ENCODE assay signal across 14 cellular contexts in genomic region chr3:48855681-48856447, GRCh38. TPM values are rescaled to one million over a fixed set of nuclear protein-coding genes. Genes with fewer than 3 reads are reported as not detected.
A peak's percentile ranks its signal among the peaks of the same experiment; 100 is the strongest.
DNase-seq lines count a peak whose midpoint lies in the region; ATAC-seq lines count a peak whose summit lies in the region.
"Had no signal": no experiment of that assay in that cellular context is flagged by ENCODE, and none has a peak within 500 bp of the region (broad histone marks: within the 10 kb centered on the region; RNA-seq: fewer than 3 reads in every experiment).

No MANE protein-coding gene starts in this region.

- intact Hi-C loops in dendritic cell treated with granulocyte-macrophage colony-stimulating factor and Interleukin-4, amounts not matched to agents 40 ng/mL and 50 ng/mL, for 4 days (cut with micrococcal nuclease), result no loop called here

- H4K91ac ChIP-seq in neuronal stem cell (ENCODE audit: low read depth, low read length, poor library complexity), result no peak overlapping the region

- no peak overlapping the region for H3K14ac ChIP-seq in neuronal stem cell (ENCODE audit: low read length)

- no peak overlapping the region for H2BK5ac ChIP-seq in neuronal stem cell (ENCODE audit: low read length)

- H3K4me3 Mint-ChIP-seq in dendritic cell treated with granulocyte-macrophage colony-stimulating factor and Interleukin-4, amounts not matched to agents 40 ng/mL and 50 ng/mL, for 4 days, result no peak overlapping the region
- H3K4me3 Mint-ChIP-seq in stimulated activated naive CD8-positive, alpha-beta T cell treated with anti-CD3 and anti-CD28 coated beads, Interleukin-15, amount 100 ng/mL, for 72 hours, result no peak overlapping the region

- no peak overlapping the region for H3K18ac ChIP-seq in neuronal stem cell (ENCODE audit: low read length)

- H2BK120ac ChIP-seq in neuronal stem cell (ENCODE audit: low read depth, low read length), result no peak overlapping the region

- H3K4ac ChIP-seq in neuronal stem cell (ENCODE audit: low read length), result no peak overlapping the region

- H3K9ac ChIP-seq in neuronal stem cell (ENCODE audit: low read depth, low read length, poor library complexity), result no peak overlapping the region

- peak overlapping the region; percentile 74 for H2AFZ ChIP-seq in neuronal stem cell (ENCODE audit: low read length)

- peaks cover 25% of the 10 kb centered on the region for H3K4me1 Mint-ChIP-seq in dendritic cell treated with granulocyte-macrophage colony-stimulating factor and Interleukin-4, amounts not matched to agents 40 ng/mL and 50 ng/mL, for 4 days (ENCODE audit: low read depth)
- no peaks in the 10 kb centered on the region for H3K4me1 Mint-ChIP-seq in stimulated activated naive CD8-positive, alpha-beta T cell treated with anti-CD3 and anti-CD28 coated beads, Interleukin-15, amount 100 ng/mL, for 72 hours

- no peak overlapping the region for H2BK15ac ChIP-seq in neuronal stem cell (ENCODE audit: low read length)

- no peak overlapping the region for H3K4me2 ChIP-seq in neuronal stem cell (ENCODE audit: insufficient read depth, low read length, poor library complexity, severe bottlenecking)

- H3K27me3 ChIP-seq in neuronal stem cell (ENCODE audit: control insufficient read depth in 3 of 3, insufficient read depth in 3 of 3, low read depth in 1 of 3, low read length in 3 of 3), result no peaks in the 10 kb centered on the region

- H2BK12ac ChIP-seq in neuronal stem cell (ENCODE audit: low read length), result no peak overlapping the region

- no peaks in the 10 kb centered on the region for H3K9me3 ChIP-seq in neuronal stem cell (replicated peaks in 1 of 2; ENCODE audit: control insufficient read depth in 2 of 2, insufficient read depth in 1 of 2, low read depth in 1 of 2, low read length in 2 of 2)
- H3K9me3 ChIP-seq: left ventricle myocardium inferior had no signal

- H3K4me1 ChIP-seq in neuronal stem cell (ENCODE audit: control insufficient read depth in 2 of 2, insufficient read depth in 1 of 2, low read depth in 1 of 2, low read length in 2 of 2), result peaks cover 7 to 10% of the 10 kb centered on the region in 2 donors

- no peaks in the 10 kb centered on the region for H3K79me1 ChIP-seq in neuronal stem cell (ENCODE audit: low read depth, low read length)

- peak overlapping the region; percentile 21 for H3K27ac Mint-ChIP-seq in dendritic cell treated with granulocyte-macrophage colony-stimulating factor and Interleukin-4, amounts not matched to agents 40 ng/mL and 50 ng/mL, for 4 days
- H3K27ac Mint-ChIP-seq in stimulated activated naive CD8-positive, alpha-beta T cell treated with anti-CD3 and anti-CD28 coated beads, Interleukin-15, amount 100 ng/mL, for 72 hours, result peak overlapping the region in 1 of 2 donors; percentile 9

- no CpG with 5 or more reads among the region's 9 CpGs for WGBS in neuronal stem cell (ENCODE audit: extremely low coverage in 2 of 2, insufficient read length in 2 of 2, insufficient replicate concordance in 1 of 2), 2 donors

- no peak overlapping the region for H4K8ac ChIP-seq in neuronal stem cell (ENCODE audit: low read depth, low read length)

- no peak overlapping the region for H3K27ac ChIP-seq in neuronal stem cell (replicated peaks; ENCODE audit: low read length)
- H3K27ac ChIP-seq: left ventricle myocardium inferior, SK-N-MC had no signal

- no peak for ATAC-seq in stimulated activated naive CD8-positive, alpha-beta T cell treated with anti-CD3 and anti-CD28 coated beads, Interleukin-15, amount 100 ng/mL, for 72 hours
- ATAC-seq: PC-3 had no signal

- H3K27me3 Mint-ChIP-seq in dendritic cell treated with granulocyte-macrophage colony-stimulating factor and Interleukin-4, amounts not matched to agents 40 ng/mL and 50 ng/mL, for 4 days, result no peaks in the 10 kb centered on the region
- H3K27me3 Mint-ChIP-seq in stimulated activated naive CD8-positive, alpha-beta T cell treated with anti-CD3 and anti-CD28 coated beads, Interleukin-15, amount 100 ng/mL, for 72 hours, result no peaks in the 10 kb centered on the region

- DNase-seq in GF-D8 (lab: John Stamatoyannopoulos, UW) (peak; percentile 41), NCI-H69 (lab: John Stamatoyannopoulos, UW) (peak; percentile 65), neuronal stem cell (ENCODE audit: low spot score) (no peak), midbrain (lab: John Stamatoyannopoulos, UW) (no peak), GM19238 (ENCODE audit: insufficient read length, low spot score) (no peak)
- no peak for DNase-seq in stimulated activated naive CD8-positive, alpha-beta T cell treated with anti-CD3 and anti-CD28 coated beads, Interleukin-15, amount 100 ng/mL, for 72 hours
- DNase-seq: effector CD8-positive, alpha-beta T cell; left ventricle myocardium inferior; NCI-H1930; NCI-H524; PC-3; stimulated activated CD4-positive, alpha-beta T cell treated with anti-CD3 and anti-CD28 coated beads, Interleukin-1b, Interleukin-23, amount 100 ng/mL, for 48 hours had no signal

- no peak overlapping the region for H3K4me3 ChIP-seq in neuronal stem cell (ENCODE audit: low read length in 2 of 2)
- H3K4me3 ChIP-seq: left ventricle myocardium inferior, SK-N-MC had no signal

- H3K36me3 ChIP-seq in neuronal stem cell (replicated peaks in 1 of 2; ENCODE audit: control insufficient read depth in 2 of 2, insufficient read depth in 2 of 2, low read length in 2 of 2), result no peaks in the 10 kb centered on the region

- no peak overlapping the region for H3K23ac ChIP-seq in neuronal stem cell (ENCODE audit: low read depth, low read length, poor library complexity)

- H2AK5ac ChIP-seq in neuronal stem cell (ENCODE audit: low read depth, low read length), result no peak overlapping the region

- H3K36me3 Mint-ChIP-seq in dendritic cell treated with granulocyte-macrophage colony-stimulating factor and Interleukin-4, amounts not matched to agents 40 ng/mL and 50 ng/mL, for 4 days (ENCODE audit: low read depth), result peaks cover 39% of the 10 kb centered on the region

- H3K9me3 Mint-ChIP-seq in dendritic cell treated with granulocyte-macrophage colony-stimulating factor and Interleukin-4, amounts not matched to agents 40 ng/mL and 50 ng/mL, for 4 days, result no peaks in the 10 kb centered on the region
- H3K9me3 Mint-ChIP-seq in stimulated activated naive CD8-positive, alpha-beta T cell treated with anti-CD3 and anti-CD28 coated beads, Interleukin-15, amount 100 ng/mL, for 72 hours, result no peaks in the 10 kb centered on the region

RNA-seq across cellular contexts. Expression of gene PRKAR2A, which starts 8.2 kb away (rescaled TPM):
- 26.0 TPM for polyA plus RNA-seq in neuronal stem cell (2013, experiment 1 of 2)
- polyA plus RNA-seq in neuronal stem cell (2013, experiment 2 of 2), result 27.0 TPM

RNA-seq across cellular contexts. Expression of gene SLC25A20, which starts 42.8 kb away (rescaled TPM):
- polyA plus RNA-seq in neuronal stem cell (2013, experiment 1 of 2), result 3.0 TPM
- polyA plus RNA-seq in neuronal stem cell (2013, experiment 2 of 2), result 2.8 TPM

Comparison
In these comparisons a context has a peak if more than half of its experiments do, and no peak if none do; other contexts are left out.
1. DNase-seq: peak in GF-D8 (single experiment) and NCI-H69 (single experiment); none in neuronal stem cell (single experiment), stimulated activated naive CD8-positive, alpha-beta T cell treated with anti-CD3 and anti-CD28 coated beads, Interleukin-15, amount 100 ng/mL, for 72 hours (0 of 2), midbrain (single experiment) and GM19238 (single experiment).